Comparison of ENCODE assay signal across 8 cellular contexts in the genomic region with DNA sequence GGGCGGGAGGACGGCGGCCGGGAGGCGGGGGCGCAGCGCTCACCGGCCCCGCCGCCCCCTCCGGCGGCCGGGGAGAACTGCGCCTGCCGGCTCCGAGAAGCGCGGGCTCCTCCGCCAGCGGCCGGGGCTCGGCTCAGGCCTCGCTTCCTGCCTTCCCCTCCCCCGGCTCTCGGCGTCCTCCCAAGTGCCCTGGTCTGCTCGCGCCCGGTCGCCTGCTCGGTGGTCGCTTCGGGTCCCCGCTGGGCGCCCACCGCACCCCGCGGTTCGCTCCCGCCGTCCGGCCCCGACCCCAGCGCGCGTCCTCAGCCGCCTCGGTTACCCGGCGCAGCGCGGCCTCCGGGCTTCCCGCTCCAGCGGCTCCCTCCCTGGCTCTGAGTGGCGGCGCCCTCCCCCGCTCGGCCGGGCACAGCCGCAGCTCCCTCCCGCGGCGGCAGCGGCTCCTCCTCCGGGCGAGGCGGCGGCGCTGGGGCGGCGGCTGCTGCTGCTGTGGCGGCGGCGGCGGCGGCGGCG. TPM values are rescaled to one million over a fixed set of nuclear protein-coding genes. Genes with fewer than 3 reads are reported as not detected.
DNase-seq lines count a peak whose midpoint lies in the region; ATAC-seq and TF ChIP-seq lines count a peak whose summit lies in the region.

No MANE protein-coding gene starts in this region.

- H3K27ac Mint-ChIP-seq in natural killer cell, result no peak overlapping the region

- no CpG with 5 or more reads among the region's 79 CpGs for WGBS in esophagus muscularis mucosa
- WGBS in tibial nerve, 2 donors, result 0% methylated on average over 11 to 15 of the region's 79 CpGs

- H3K27ac ChIP-seq in ACC112 (ENCODE audit: low read depth, low read length) (peak overlapping the region; percentile 86), esophagus muscularis mucosa (replicated peaks in 1 of 4) (peak overlapping the region; percentile 100), tibial nerve (peak overlapping the region; percentile 95 to 99 (median 98))

- no peaks in the 10 kb centered on the region for H3K36me3 Mint-ChIP-seq in natural killer cell

- no peaks in the 10 kb centered on the region for H3K9me3 ChIP-seq in esophagus muscularis mucosa
- H3K9me3 ChIP-seq in tibial nerve, result no peaks in the 10 kb centered on the region

- intact Hi-C loops in esophagus muscularis mucosa (cut with DNase I) (loop anchor here (2.0 kb wide), 1 partner anchor 106 kb away; a partner anchor contains a TSS), natural killer cell (cut with micrococcal nuclease) (loop anchor here (2.0 to 10.0 kb wide), 2 partner anchors 32 to 286 kb away; a partner anchor contains a TSS)

- no peak for TF ChIP-seq EP300 in esophagus muscularis mucosa (IDR thresholded peaks at IDR 0.05)
- no peak for TF ChIP-seq EP300 in tibial nerve (IDR thresholded peaks at IDR 0.05)

- TF ChIP-seq CTCF in GM12874 (IDR thresholded peaks at IDR 0.05; ENCODE audit: insufficient read depth, low read depth, low read length), result peak; percentile 66
- TF ChIP-seq CTCF in esophagus muscularis mucosa (IDR thresholded peaks at IDR 0.05), result peak; percentile 32 to 71 (median 39)
- TF ChIP-seq CTCF in natural killer cell (IDR thresholded peaks at IDR 0.05), result no peak
- peak; percentile 52 to 90 (median 81) for TF ChIP-seq CTCF in tibial nerve (IDR thresholded peaks at IDR 0.05)

- peak overlapping the region; percentile 52 for H3K4me3 Mint-ChIP-seq in natural killer cell

- DNase-seq in NCI-H774 (lab: John Stamatoyannopoulos, UW), result peak; percentile 73
- DNase-seq in activated CD8-positive, alpha-beta memory T cell treated with anti-CD3 and anti-CD28 coated beads, Interleukin-2, amount 50 U/mL, for 48 hours, result peak; percentile 85
- no peak for DNase-seq in esophagus muscularis mucosa (ENCODE audit: extremely low spot score)
- DNase-seq in natural killer cell, result peak; percentile 75
- peak in 1 of 2 donors; percentile 31 for DNase-seq in tibial nerve (ENCODE audit: low spot score in 2 of 2)

- no peaks in the 10 kb centered on the region for H3K9me3 Mint-ChIP-seq in natural killer cell

- peaks cover 36 to 49% of the 10 kb centered on the region in 2 donors for H3K4me1 Mint-ChIP-seq in natural killer cell

- peaks cover 35% of the 10 kb centered on the region for H3K4me1 ChIP-seq in ACC112 (ENCODE audit: control insufficient read depth, insufficient read depth, low read length, unreplicated experiment)
- H3K4me1 ChIP-seq in esophagus muscularis mucosa, result peaks cover 38 to 59% (median 49%) of the 10 kb centered on the region in 4 donors
- peaks cover 4 to 57% (median 38%) of the 10 kb centered on the region in 4 donors for H3K4me1 ChIP-seq in tibial nerve

- peaks cover 28% of the 10 kb centered on the region for H3K79me2 ChIP-seq in ACC112 (ENCODE audit: control insufficient read depth, insufficient read depth, low read length, unreplicated experiment)

- H3K27me3 ChIP-seq in ACC112 (ENCODE audit: insufficient read depth, low read length) (no peaks in the 10 kb centered on the region), esophagus muscularis mucosa (no peaks in the 10 kb centered on the region), tibial nerve (no peaks in the 10 kb centered on the region)

- peak overlapping the region; percentile 8 for H2AFZ ChIP-seq in ACC112 (ENCODE audit: low read length, unreplicated experiment)

- H3K36me3 ChIP-seq in ACC112 (ENCODE audit: insufficient read depth, low read length) (peaks cover 26% of the 10 kb centered on the region), esophagus muscularis mucosa (peaks cover 25 to 30% (median 29%) of the 10 kb centered on the region in 4 donors), tibial nerve (peaks cover 0 to 25% (median 16%) of the 10 kb centered on the region in 3 donors)

- no peaks in the 10 kb centered on the region for H3K27me3 Mint-ChIP-seq in natural killer cell (ENCODE audit: low read depth in 2 of 2)

- peak; percentile 30 for ATAC-seq in HG02938 (IDR thresholded peaks at IDR 0.05; ENCODE audit: unreplicated experiment)
- ATAC-seq in natural killer cell, result peak; percentile 59 to 77 (median 60)

- peak overlapping the region; percentile 91 for H3K4me3 ChIP-seq in ACC112 (ENCODE audit: low read depth, low read length)
- peak overlapping the region; percentile 92 to 98 (median 96) for H3K4me3 ChIP-seq in esophagus muscularis mucosa
- peak overlapping the region; percentile 50 to 85 (median 76) for H3K4me3 ChIP-seq in tibial nerve

- no peak for TF ChIP-seq POLR2A in esophagus muscularis mucosa (IDR thresholded peaks at IDR 0.05; ENCODE audit: low read depth)
- TF ChIP-seq POLR2A in tibial nerve (IDR thresholded peaks at IDR 0.05), result peak in 1 of 2 donors; percentile 19

RNA-seq across cellular contexts. Expression of a gene that starts 0.3 kb away (rescaled TPM):
- total RNA-seq in esophagus muscularis mucosa (10 to 100 TPM; 48.7 to 78.8 (median 66.1) TPM), natural killer cell (100 to 1,000 TPM; 132 to 169 (median 168) TPM), tibial nerve (10 to 100 TPM; 65.7 to 71.9 (median 69.3) TPM)

RNA-seq across cellular contexts. Expression of a gene that starts 19.5 kb away (rescaled TPM):
- total RNA-seq in esophagus muscularis mucosa (10 to 100 TPM; 41.9 to 72.6 (median 50.0) TPM), natural killer cell (100 to 1,000 TPM in 2 of 3 donors, 10 to 100 TPM in 1; 87.6 to 112 (median 109) TPM), tibial nerve (10 to 100 TPM; 40.9 to 60.4 (median 52.7) TPM)

RNA-seq across cellular contexts. Expression of a gene that starts 32.4 kb away (rescaled TPM):
- total RNA-seq in esophagus muscularis mucosa, result 10 to 100 TPM; 25.3 to 50.3 (median 33.4) TPM
- total RNA-seq in natural killer cell, result 10 to 100 TPM; 40.4 to 48.2 (median 41.0) TPM
- total RNA-seq in tibial nerve, result 10 to 100 TPM; 28.6 to 41.2 (median 35.6) TPM

RNA-seq across cellular contexts. Expression of a gene that starts 48.7 kb away (rescaled TPM):
- total RNA-seq in esophagus muscularis mucosa (10 to 100 TPM in 1 of 4 donors, 1 to 10 TPM in 3; 3.3 to 10.8 (median 6.0) TPM), natural killer cell (not detected), tibial nerve (1 to 10 TPM in 1 of 4 donors, not detected in 3; 2.7 TPM)

RNA-seq across cellular contexts. Expression of a gene that starts 48.8 kb away (rescaled TPM):
- total RNA-seq in esophagus muscularis mucosa, result 1 to 10 TPM in 1 of 4 donors, under 1 TPM in 2, not detected in 1; 0.11 to 2.0 (median 0.19) TPM
- not detected for total RNA-seq in natural killer cell
- total RNA-seq in tibial nerve, result under 1 TPM in 1 of 4 donors, not detected in 3; 0.21 TPM
